37 cellular contexts compared by ENCODE assay signal in genomic region chr10:91108820-91109219, GRCh38.
"Had no signal": no experiment of that assay in that cellular context is flagged by ENCODE, and none has a peak within 500 bp of the region (broad histone marks: within the 10 kb centered on the region; RNA-seq: fewer than 3 reads in every experiment).

No MANE protein-coding gene starts in this region.

- H3K4me3 ChIP-seq: adrenal gland, ascending aorta, body of pancreas, breast epithelium, cardiac muscle cell had no signal

- H3K4me1 ChIP-seq: adrenal gland, ascending aorta, body of pancreas, breast epithelium had no signal

- ATAC-seq: activated naive CD4-positive, alpha-beta T cell treated with anti-CD3 and anti-CD28 coated beads, Interleukin-2, amount 50 U/mL, for 72 hours; activated naive CD8-positive, alpha-beta T cell treated with anti-CD3 and anti-CD28 coated beads, Interleukin-2, amount 50 U/mL, for 24 hours; activated T-cell treated with anti-CD3 and anti-CD28 coated beads, Interleukin-2, amount 50 U/mL, for 4 hours; activated T-cell treated with anti-CD3 and anti-CD28 coated beads, Interleukin-2, amount 50 U/mL, for 72 hours; activated T-helper 17 cell treated with anti-CD3 and anti-CD28 coated beads, Interleukin-2, amount 50 U/mL, for 72 hours; body of pancreas had no signal

- H3K27ac ChIP-seq: adrenal gland, ascending aorta, body of pancreas, brain microvascular endothelial cell, breast epithelium, cardiac muscle cell had no signal

- H3K9me3 ChIP-seq: adrenal gland, ascending aorta, body of pancreas, breast epithelium had no signal

- DNase-seq: activated effector memory CD4-positive, alpha-beta T cell treated with anti-CD3 and anti-CD28 coated beads, Interleukin-2, amount 50 U/mL, for 16 hours; activated effector memory CD4-positive, alpha-beta T cell treated with Interleukin-2 at 50 U/mL for 16 hours; activated gamma-delta T cell; activated gamma-delta T cell treated with Interleukin-2 at 50 U/mL for 16 hours; activated naive CD4-positive, alpha-beta T cell; activated naive CD4-positive, alpha-beta T cell treated with anti-CD3 and anti-CD28 coated beads for 36 hours; activated naive CD4-positive, alpha-beta T cell treated with anti-CD3 and anti-CD28 coated beads, Interleukin-2, amount 10 ng/mL, durations not matched to agents 7 days and 5 days; activated naive CD4-positive, alpha-beta T cell treated with anti-CD3 and anti-CD28 coated beads, Interleukin-2, amount 50 U/mL, for 16 hours; activated naive CD4-positive, alpha-beta T cell treated with Interleukin-2 at 50 U/mL for 16 hours; activated naive CD8-positive, alpha-beta T cell treated with anti-CD3 and anti-CD28 coated beads for 36 hours; activated naive CD8-positive, alpha-beta T cell treated with anti-CD3 and anti-CD28 coated beads, Interleukin-2, amount 10 ng/mL, durations not matched to agents 7 days and 5 days; activated naive CD8-positive, alpha-beta T cell treated with anti-CD3 and anti-CD28 coated beads, Interleukin-2, amount 50 U/mL, for 24 hours; activated T-cell treated with anti-CD3 and anti-CD28 coated beads, Interleukin-2, amount 50 U/mL, for 1 hour; activated T-cell treated with anti-CD3 and anti-CD28 coated beads, Interleukin-2, amount 50 U/mL, for 24 hours; activated T-cell treated with anti-CD3 and anti-CD28 coated beads, Interleukin-2, amount 50 U/mL, for 4 hours; activated T-cell treated with anti-CD3 and anti-CD28 coated beads, Interleukin-2, amount 50 U/mL, for 48 hours; activated T-cell treated with anti-CD3 and anti-CD28 coated beads, Interleukin-2, amount 50 U/mL, for 72 hours; adrenal gland; amniotic stem cell; anterior cingulate cortex; aorta; body of pancreas; brain microvascular endothelial cell; caudate nucleus; central memory CD4-positive, alpha-beta T cell; cerebellar nuclear complex had no signal

- H3K27ac Mint-ChIP-seq: activated naive CD4-positive, alpha-beta T cell treated with anti-CD3 and anti-CD28 coated beads for 36 hours; activated naive CD4-positive, alpha-beta T cell treated with anti-CD3 and anti-CD28 coated beads, Interleukin-2, amount 10 ng/mL, durations not matched to agents 7 days and 5 days; activated naive CD4-positive, alpha-beta T cell treated with anti-CD3 and anti-CD28 coated beads, Interleukin-2, amount 50 U/mL, for 24 hours; activated naive CD4-positive, alpha-beta T cell treated with anti-CD3 and anti-CD28 coated beads, Interleukin-2, amount 50 U/mL, for 72 hours; activated naive CD8-positive, alpha-beta T cell; activated naive CD8-positive, alpha-beta T cell treated with anti-CD3 and anti-CD28 coated beads for 36 hours; activated naive CD8-positive, alpha-beta T cell treated with anti-CD3 and anti-CD28 coated beads, Interleukin-2, amount 10 ng/mL, durations not matched to agents 7 days and 5 days; activated naive CD8-positive, alpha-beta T cell treated with anti-CD3 and anti-CD28 coated beads, Interleukin-2, amount 50 U/mL, for 24 hours; activated T-cell treated with anti-CD3 and anti-CD28 coated beads, Interleukin-2, amount 50 U/mL, for 24 hours; activated T-cell treated with anti-CD3 and anti-CD28 coated beads, Interleukin-2, amount 50 U/mL, for 72 hours; activated T-helper 1 cell treated with anti-CD3 and anti-CD28 coated beads, Interleukin-12 subunit alpha, Interleukin-12 subunit beta, Interleukin-2, Interleukin-4 antibody, amounts not matched to agents 30 ng/mL and 10 ng/mL and 1 ng/mL, durations not matched to agents 14 hours and 24 hours and 36 hours; activated T-helper 17 cell treated with anti-CD3 and anti-CD28 coated beads, Interleukin-2, amount 50 U/mL, for 72 hours; activated T-helper 2 cell treated with anti-CD3 and anti-CD28 coated beads, Interferon-gamma antibody, Interleukin-2, Interleukin-4, amounts not matched to agents 10 μg/mL and 5 μg/mL and 100 μg/mL, durations not matched to agents 14 hours and 24 hours and 36 hours; brain had no signal

- H3K36me3 Mint-ChIP-seq: activated naive CD4-positive, alpha-beta T cell treated with anti-CD3 and anti-CD28 coated beads, Interleukin-2, amount 10 ng/mL, durations not matched to agents 7 days and 5 days; activated naive CD4-positive, alpha-beta T cell treated with anti-CD3 and anti-CD28 coated beads, Interleukin-2, amount 50 U/mL, for 24 hours; activated naive CD4-positive, alpha-beta T cell treated with anti-CD3 and anti-CD28 coated beads, Interleukin-2, amount 50 U/mL, for 72 hours; activated naive CD8-positive, alpha-beta T cell treated with anti-CD3 and anti-CD28 coated beads for 36 hours; brain had no signal

- H3K36me3 ChIP-seq: adrenal gland, ascending aorta, brain microvascular endothelial cell, breast epithelium, cardiac muscle cell had no signal

- H3K27me3 Mint-ChIP-seq: activated naive CD4-positive, alpha-beta T cell treated with anti-CD3 and anti-CD28 coated beads, Interleukin-2, amount 50 U/mL, for 24 hours; activated naive CD8-positive, alpha-beta T cell treated with anti-CD3 and anti-CD28 coated beads for 36 hours; activated naive CD8-positive, alpha-beta T cell treated with anti-CD3 and anti-CD28 coated beads, Interleukin-2, amount 50 U/mL, for 24 hours; activated T-cell treated with anti-CD3 and anti-CD28 coated beads, Interleukin-2, amount 50 U/mL, for 24 hours; activated T-helper 17 cell treated with anti-CD3 and anti-CD28 coated beads, Interleukin-2, amount 50 U/mL, for 72 hours; central memory CD8-positive, alpha-beta T cell had no signal

- H3K4me1 Mint-ChIP-seq: activated naive CD4-positive, alpha-beta T cell treated with anti-CD3 and anti-CD28 coated beads, Interleukin-2, amount 50 U/mL, for 24 hours; activated naive CD8-positive, alpha-beta T cell treated with anti-CD3 and anti-CD28 coated beads, Interleukin-2, amount 10 ng/mL, durations not matched to agents 7 days and 5 days; activated T-helper 17 cell treated with anti-CD3 and anti-CD28 coated beads, Interleukin-2, amount 50 U/mL, for 72 hours; brain; central memory CD8-positive, alpha-beta T cell had no signal

- H3K4me3 Mint-ChIP-seq: activated naive CD4-positive, alpha-beta T cell treated with anti-CD3 and anti-CD28 coated beads for 36 hours; activated naive CD4-positive, alpha-beta T cell treated with anti-CD3 and anti-CD28 coated beads, Interleukin-2, amount 10 ng/mL, durations not matched to agents 7 days and 5 days; activated naive CD4-positive, alpha-beta T cell treated with anti-CD3 and anti-CD28 coated beads, Interleukin-2, amount 50 U/mL, for 24 hours; activated naive CD8-positive, alpha-beta T cell; activated naive CD8-positive, alpha-beta T cell treated with anti-CD3 and anti-CD28 coated beads for 36 hours; activated naive CD8-positive, alpha-beta T cell treated with anti-CD3 and anti-CD28 coated beads, Interleukin-2, amount 10 ng/mL, durations not matched to agents 7 days and 5 days; activated naive CD8-positive, alpha-beta T cell treated with anti-CD3 and anti-CD28 coated beads, Interleukin-2, amount 50 U/mL, for 24 hours; activated T-cell treated with anti-CD3 and anti-CD28 coated beads, Interleukin-2, amount 50 U/mL, for 24 hours; activated T-cell treated with anti-CD3 and anti-CD28 coated beads, Interleukin-2, amount 50 U/mL, for 4 hours; activated T-cell treated with anti-CD3 and anti-CD28 coated beads, Interleukin-2, amount 50 U/mL, for 72 hours; activated T-helper 1 cell treated with anti-CD3 and anti-CD28 coated beads, Interleukin-12 subunit alpha, Interleukin-12 subunit beta, Interleukin-2, Interleukin-4 antibody, amounts not matched to agents 30 ng/mL and 10 ng/mL and 1 ng/mL, durations not matched to agents 14 hours and 24 hours and 36 hours; activated T-helper 17 cell treated with anti-CD3 and anti-CD28 coated beads, Interleukin-2, amount 50 U/mL, for 72 hours; brain; central memory CD8-positive, alpha-beta T cell had no signal

- H3K9me3 Mint-ChIP-seq: activated naive CD4-positive, alpha-beta T cell treated with anti-CD3 and anti-CD28 coated beads, Interleukin-2, amount 50 U/mL, for 24 hours; activated naive CD8-positive, alpha-beta T cell treated with anti-CD3 and anti-CD28 coated beads, Interleukin-2, amount 50 U/mL, for 24 hours; activated T-cell treated with anti-CD3 and anti-CD28 coated beads, Interleukin-2, amount 50 U/mL, for 24 hours; activated T-cell treated with anti-CD3 and anti-CD28 coated beads, Interleukin-2, amount 50 U/mL, for 4 hours; activated T-helper 17 cell treated with anti-CD3 and anti-CD28 coated beads, Interleukin-2, amount 50 U/mL, for 72 hours; central memory CD8-positive, alpha-beta T cell had no signal
